8 cellular contexts compared by ENCODE assay signal in genomic region chr19:8208119-8208709, GRCh38. TPM values are rescaled to one million over a fixed set of nuclear protein-coding genes. Genes with fewer than 3 reads are reported as not detected.
A peak's percentile ranks its signal among the peaks of the same experiment; 100 is the strongest.
DNase-seq lines count a peak whose midpoint lies in the region; ATAC-seq and TF ChIP-seq lines count a peak whose summit lies in the region.

No MANE protein-coding gene starts in this region.

- no peaks in the 10 kb centered on the region for H3K27me3 ChIP-seq in RWPE2 (ENCODE audit: insufficient read depth, poor library complexity, severe bottlenecking)

- H3K4me3 Mint-ChIP-seq in progenitor cell of endocrine pancreas (ENCODE audit: low read depth): peak overlapping the region; percentile 70

- TF ChIP-seq CTCF in RWPE2 (IDR thresholded peaks at IDR 0.05; ENCODE audit: poor library complexity, severe bottlenecking): no peak
- TF ChIP-seq CTCF in progenitor cell of endocrine pancreas (IDR thresholded peaks at IDR 0.05; ENCODE audit: unreplicated experiment): no peak

- peaks cover 26% of the 10 kb centered on the region for H3K4me1 Mint-ChIP-seq in progenitor cell of endocrine pancreas (ENCODE audit: low read depth)

- H3K36me3 ChIP-seq in RWPE2 (ENCODE audit: low read depth): no peaks in the 10 kb centered on the region

- no peak for ATAC-seq in RWPE2 (ENCODE audit: low read depth)

- in situ Hi-C loops in G401 (cut with HindIII; ENCODE audit: low sequenced_read_pairs): no loop called here

- peak overlapping the region; percentile 77 for H3K27ac Mint-ChIP-seq in progenitor cell of endocrine pancreas

- H3K4me1 ChIP-seq in RWPE2 (ENCODE audit: insufficient read depth, poor library complexity, severe bottlenecking): no peaks in the 10 kb centered on the region

- no peaks in the 10 kb centered on the region for H3K9me3 ChIP-seq in RWPE2 (ENCODE audit: severe bottlenecking)

- no peaks in the 10 kb centered on the region for H3K36me3 Mint-ChIP-seq in progenitor cell of endocrine pancreas (ENCODE audit: insufficient read depth)

- H3K27me3 Mint-ChIP-seq in progenitor cell of endocrine pancreas: no peaks in the 10 kb centered on the region

- peak; percentile 25 for DNase-seq in G401 (ENCODE audit: low spot score)
- DNase-seq in RWPE2 (ENCODE audit: low spot score): no peak
- DNase-seq in head of caudate nucleus: peak; percentile 35 to 84 (median 53)
- DNase-seq in progenitor cell of endocrine pancreas (ENCODE audit: low spot score, unreplicated experiment): no peak
- DNase-seq in SW 1271 (lab: John Stamatoyannopoulos, UW): no peak
- DNase-seq in stimulated activated CD4-positive, alpha-beta T cell treated with anti-CD3 and anti-CD28 coated beads, Interleukin-4, amount 100 ng/mL, for 1 hour: no peak
- no peak for DNase-seq in stimulated activated CD4-positive, alpha-beta T cell treated with anti-CD3 and anti-CD28 coated beads, Interleukin-1b, Interleukin-23, amount 100 ng/mL, for 48 hours
- DNase-seq in NCI-H345 (lab: John Stamatoyannopoulos, UW): no peak

- no peak overlapping the region for H3K27ac ChIP-seq in RWPE2 (ENCODE audit: poor library complexity, severe bottlenecking)

- no peaks in the 10 kb centered on the region for H3K9me3 Mint-ChIP-seq in progenitor cell of endocrine pancreas (ENCODE audit: low read depth)

- H3K4me3 ChIP-seq in RWPE2 (ENCODE audit: severe bottlenecking): peak overlapping the region; percentile 68

- intact Hi-C loops in head of caudate nucleus (cut with DNase I): loop anchor here (10.0 kb wide), 1 partner anchor 53 kb away; no protein-coding TSS in a partner anchor

RNA-seq across cellular contexts. Expression of gene CERS4, which starts 1.0 kb away (rescaled TPM):
- total RNA-seq in G401 (2014; rRNA removed; shearing (Covaris generic)): 81.1 and 102 TPM in 2 replicates
- 67.5 and 78.4 TPM in 2 replicates for total RNA-seq in progenitor cell of endocrine pancreas

RNA-seq across cellular contexts. Expression of gene FBN3, which starts 58.8 kb away (rescaled TPM):
- 0.55 and 0.81 TPM in 2 replicates for total RNA-seq in G401 (2014; rRNA removed; shearing (Covaris generic))
- total RNA-seq in progenitor cell of endocrine pancreas: 121 and 122 TPM in 2 replicates

Comparison
In these comparisons a context has a peak if more than half of its experiments do, and no peak if none do; other contexts are left out.
1. DNase-seq: peak in G401 (single experiment) and head of caudate nucleus (42 of 42); none in RWPE2 (single experiment), progenitor cell of endocrine pancreas (single experiment), SW 1271 (0 of 2), stimulated activated CD4-positive, alpha-beta T cell treated with anti-CD3 and anti-CD28 coated beads, Interleukin-4, amount 100 ng/mL, for 1 hour (single experiment), stimulated activated CD4-positive, alpha-beta T cell treated with anti-CD3 and anti-CD28 coated beads, Interleukin-1b, Interleukin-23, amount 100 ng/mL, for 48 hours (single experiment) and NCI-H345 (single experiment).
2. RNA of gene FBN3, which starts 58.8 kb away (total RNA-seq): 121 to 122 TPM in progenitor cell of endocrine pancreas; 0.55 to 0.81 TPM in G401; every median in the first group is over 10 times any median in the second.